ENCODE assay signal across 8 cellular contexts in genomic region chr1:66374561-66375111, GRCh38.
DNase-seq lines count a peak whose midpoint lies in the region; ATAC-seq, FAIRE-seq and TF ChIP-seq lines count a peak whose summit lies in the region.

No MANE protein-coding gene starts in this region.

- no peaks in the 10 kb centered on the region for H3K27me3 Mint-ChIP-seq in activated naive CD8-positive, alpha-beta T cell treated with anti-CD3 and anti-CD28 coated beads, Interleukin-2, amount 50 U/mL, for 24 hours

- no peak for TF ChIP-seq POLR2A in erythroblast (IDR thresholded peaks at IDR 0.05; ENCODE audit: low read length)

- H3K36me3 Mint-ChIP-seq in activated naive CD8-positive, alpha-beta T cell treated with anti-CD3 and anti-CD28 coated beads, Interleukin-2, amount 50 U/mL, for 24 hours (ENCODE audit: low read depth) = peaks cover 29% of the 10 kb centered on the region

- H3K4me1 Mint-ChIP-seq in activated naive CD8-positive, alpha-beta T cell treated with anti-CD3 and anti-CD28 coated beads, Interleukin-2, amount 50 U/mL, for 24 hours = peaks cover 79% of the 10 kb centered on the region

- no peaks in the 10 kb centered on the region for H3K9me3 Mint-ChIP-seq in activated naive CD8-positive, alpha-beta T cell treated with anti-CD3 and anti-CD28 coated beads, Interleukin-2, amount 50 U/mL, for 24 hours

- DNase-seq in ELR (ENCODE audit: low read depth) (peak; percentile 96), HK-2 (ENCODE audit: unreplicated experiment) (peak; percentile 22), lung (ENCODE audit: low spot score) (no peak), erythroblast (lab: John Stamatoyannopoulos, UW) (no peak), D721Med (ENCODE audit: insufficient read length, low spot score) (no peak), GDM1 (lab: John Stamatoyannopoulos, UW) (no peak)
- no peak for DNase-seq in activated naive CD8-positive, alpha-beta T cell treated with anti-CD3 and anti-CD28 coated beads, Interleukin-2, amount 50 U/mL, for 24 hours

- no peak for FAIRE-seq in D721Med (lab: Jason Lieb, UNC)

- 16 to 30% methylated on average over 2 of the region's 2 CpGs for WGBS in lung, 2 donors

- H3K27me3 ChIP-seq in lung (ENCODE audit: control insufficient read depth, insufficient read depth) = no peaks in the 10 kb centered on the region

- peaks cover 9 to 30% of the 10 kb centered on the region in 2 donors for H3K4me1 ChIP-seq in lung (ENCODE audit: control insufficient read depth in 2 of 2, insufficient read depth in 2 of 2, low read length in 2 of 2)

- H3K36me3 ChIP-seq in lung (ENCODE audit: control insufficient read depth in 2 of 2, insufficient read depth in 2 of 2, low read length in 2 of 2) = peaks cover 5 to 16% of the 10 kb centered on the region in 2 donors

- H3K27ac Mint-ChIP-seq in activated naive CD8-positive, alpha-beta T cell treated with anti-CD3 and anti-CD28 coated beads, Interleukin-2, amount 50 U/mL, for 24 hours = peak overlapping the region; percentile 95

- H3K4me3 ChIP-seq in lung = no peak overlapping the region

- TF ChIP-seq CTCF in lung (IDR thresholded peaks at IDR 0.05; ENCODE audit: control extremely low read depth, extremely low read depth) = no peak
- no peak for TF ChIP-seq CTCF in D721Med (IDR thresholded peaks at IDR 0.05; ENCODE audit: insufficient read depth, missing control alignments)

- H3K9me3 ChIP-seq in lung (ENCODE audit: control insufficient read depth in 2 of 2, insufficient read depth in 1 of 2, low read length in 1 of 2) = no peaks in the 10 kb centered on the region

- ATAC-seq in GM21390 (IDR thresholded peaks at IDR 0.05; ENCODE audit: unreplicated experiment) (peak; percentile 45), lung (ENCODE audit: insufficient read depth, low FRiP score) (peak; percentile 68)
- ATAC-seq in activated naive CD8-positive, alpha-beta T cell treated with anti-CD3 and anti-CD28 coated beads, Interleukin-2, amount 50 U/mL, for 24 hours = peak; percentile 77

- H3K4me3 Mint-ChIP-seq in activated naive CD8-positive, alpha-beta T cell treated with anti-CD3 and anti-CD28 coated beads, Interleukin-2, amount 50 U/mL, for 24 hours = peak overlapping the region; percentile 66

- peak overlapping the region in 1 of 2 donors; percentile 45 for H3K27ac ChIP-seq in lung (ENCODE audit: low read depth in 1 of 2, low read length in 1 of 2)

Comparison
In these comparisons a context has a peak if more than half of its experiments do, and no peak if none do; other contexts are left out.
1. DNase-seq: peak in ELR (single experiment) and HK-2 (single experiment); none in activated naive CD8-positive, alpha-beta T cell treated with anti-CD3 and anti-CD28 coated beads, Interleukin-2, amount 50 U/mL, for 24 hours (single experiment), lung (single experiment), erythroblast (0 of 2), D721Med (single experiment) and GDM1 (single experiment).
2. Peak in every context shown above with its lines, with median percentiles within 50 percentile points of each other: ATAC-seq.